15 cellular contexts compared by ENCODE assay signal in the genomic region with DNA sequence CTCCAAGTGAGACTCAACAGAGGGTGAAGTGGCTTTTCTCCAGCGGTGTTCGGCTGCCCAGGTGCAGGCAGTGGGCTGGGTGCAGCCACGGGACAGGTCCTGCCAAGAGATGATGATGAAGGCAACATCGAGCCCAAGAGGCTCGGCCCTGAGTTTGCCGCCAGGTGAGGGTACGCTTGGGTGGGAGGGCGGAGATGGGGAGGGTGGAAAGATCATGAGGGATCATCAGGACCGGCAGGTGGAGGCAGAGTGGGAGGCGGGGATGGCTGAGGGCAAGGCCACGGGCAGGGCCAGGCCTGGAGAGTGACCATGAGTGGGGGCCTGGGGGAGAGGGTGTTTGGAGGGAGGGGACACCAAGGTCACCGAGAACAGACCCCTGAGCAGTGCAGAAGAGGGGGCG. TPM values are rescaled to one million over a fixed set of nuclear protein-coding genes. Genes with fewer than 3 reads are reported as not detected.
"Had no signal": no experiment of that assay in that cellular context is flagged by ENCODE, and none has a peak within 500 bp of the region (broad histone marks: within the 10 kb centered on the region; RNA-seq: fewer than 3 reads in every experiment).

No MANE protein-coding gene starts in this region.

- H3K36me3 Mint-ChIP-seq: memory B cell; natural killer cell treated with Interleukin-12 subunit alpha and Interleukin-12 subunit beta and Interleukin-15 and Interleukin-18, amount 100 ng/mL, for 72 hours had no signal

- FAIRE-seq: keratinocyte had no signal

- H3K9me3 Mint-ChIP-seq: natural killer cell treated with Interleukin-12 subunit alpha and Interleukin-12 subunit beta and Interleukin-15 and Interleukin-18, amount 100 ng/mL, for 72 hours had no signal

- H3K4me3 Mint-ChIP-seq: natural killer cell treated with Interleukin-12 subunit alpha and Interleukin-12 subunit beta and Interleukin-15 and Interleukin-18, amount 100 ng/mL, for 72 hours had no signal

- H3K27ac ChIP-seq: dorsolateral prefrontal cortex, gastrocnemius medialis, left ventricle myocardium inferior, lower lobe of right lung, parathyroid adenoma, prostate gland, sigmoid colon, skin epidermis, testis, transverse colon had no signal

- H3K36me3 ChIP-seq: gastrocnemius medialis, left ventricle myocardium inferior, lower lobe of right lung, prostate gland, sigmoid colon, transverse colon had no signal

- H3K79me2 ChIP-seq: parathyroid adenoma had no signal

- H3K27me3 ChIP-seq: dorsolateral prefrontal cortex, testis had no signal

- H3K4me1 ChIP-seq: gastrocnemius medialis, parathyroid adenoma, prostate gland, testis had no signal

- H3K9ac ChIP-seq: parathyroid adenoma had no signal

- DNase-seq: cortex of kidney, midbrain had no signal

- H3K9me3 ChIP-seq: prostate gland, testis, transverse colon had no signal

- H3K27ac Mint-ChIP-seq: memory B cell; natural killer cell treated with Interleukin-12 subunit alpha and Interleukin-12 subunit beta and Interleukin-15 and Interleukin-18, amount 100 ng/mL, for 72 hours had no signal

- H3K4me3 ChIP-seq: dorsolateral prefrontal cortex, gastrocnemius medialis, left ventricle myocardium inferior, lower lobe of right lung, prostate gland, sigmoid colon, skin epidermis, testis, transverse colon had no signal

RNA-seq across cellular contexts. Expression of gene AMZ1, which starts 17.8 kb away (rescaled TPM):
- total RNA-seq: gastrocnemius medialis; natural killer cell treated with Interleukin-12 subunit alpha and Interleukin-12 subunit beta and Interleukin-15 and Interleukin-18, amount 100 ng/mL, for 72 hours had no signal
